In genomic region chr4:3955361-3956164, GRCh38 we compare ENCODE assay signal across 7 cellular contexts.
A peak's percentile ranks its signal among the peaks of the same experiment; 100 is the strongest.
DNase-seq lines count a peak whose midpoint lies in the region; ATAC-seq and TF ChIP-seq lines count a peak whose summit lies in the region.
"Not testable (repeated sequence)": the region's sequence is repeated elsewhere in the genome, so short reads cannot be mapped to it uniquely, and the experiment has no call there.

No MANE protein-coding gene starts in this region.

- peak overlapping the region; percentile 63 for H3K4me3 ChIP-seq in astrocyte of the cerebellum (ENCODE audit: low read depth, low read length)

- TF ChIP-seq CTCF in astrocyte of the cerebellum (IDR thresholded peaks at IDR 0.05; ENCODE audit: low read depth, low read length, missing control alignments) = not testable (repeated sequence)

- ATAC-seq in GM18502 (IDR thresholded peaks at IDR 0.05; ENCODE audit: poor library complexity, unreplicated experiment) = peak; percentile 100
- ATAC-seq in HG02970 (IDR thresholded peaks at IDR 0.05; ENCODE audit: low FRiP score, unreplicated experiment) = peak; percentile 95

- in situ Hi-C loops in astrocyte of the cerebellum (cut with HindIII; ENCODE audit: low sequenced_read_pairs) = not testable (repeated sequence)

- DNase-seq in NCI-H187 treated with DMSO at 0.1 percent for 48 hours (lab: John Stamatoyannopoulos, UW) (peak; percentile 95), T-helper 22 cell (ENCODE audit: low read depth) (peak; percentile 98), astrocyte of the cerebellum (ENCODE audit: low read depth) (peak; percentile 98), hepatic stellate cell (ENCODE audit: low spot score) (peak; percentile 77), renal cortical epithelial cell (ENCODE audit: low read depth) (peak; percentile 97)

Comparison
In these comparisons a context has a peak if more than half of its experiments do, and no peak if none do; other contexts are left out.
1. Peak in every context shown above with its lines: DNase-seq, ATAC-seq and H3K4me3 ChIP-seq.